In genomic region chr11:60951909-60952741, GRCh38 we compare ENCODE assay signal across 8 cellular contexts. TPM values are rescaled to one million over a fixed set of nuclear protein-coding genes. Genes with fewer than 3 reads are reported as not detected.
DNase-seq lines count a peak whose midpoint lies in the region; ATAC-seq and TF ChIP-seq lines count a peak whose summit lies in the region.

Gene SLC15A3, minus strand, starts transcription at chr11:60952176. Its CDS starts 625 bp downstream, at chr11:60951551.

- H3K9me3 ChIP-seq in CD4-positive, CD25-positive, alpha-beta regulatory T cell (ENCODE audit: control insufficient read depth in 2 of 2, low read length in 2 of 2), result no peaks in the 10 kb centered on the region
- no peaks in the 10 kb centered on the region for H3K9me3 ChIP-seq in vagina

- H3K4me3 Mint-ChIP-seq in CD4-positive, CD25-positive, alpha-beta regulatory T cell, result peak within 1 kb of the TSS in 3 of 4 donors; percentile 35 to 80 (median 74)
- H3K4me3 Mint-ChIP-seq in naive B cell, result peak within 1 kb of the TSS; percentile 88 to 97 (median 94)

- H3K36me3 ChIP-seq in CD4-positive, CD25-positive, alpha-beta regulatory T cell (ENCODE audit: control insufficient read depth, insufficient read depth, low read length), result no peaks in the 10 kb centered on the region
- H3K36me3 ChIP-seq in vagina, result no peaks in the 10 kb centered on the region

- H3K36me3 Mint-ChIP-seq in CD4-positive, CD25-positive, alpha-beta regulatory T cell, result no peaks in the 10 kb centered on the region
- H3K36me3 Mint-ChIP-seq in naive B cell, result no peaks in the 10 kb centered on the region

- no peak for TF ChIP-seq POLR2A in vagina (IDR thresholded peaks at IDR 0.05)

- peaks cover 0 to 1% (median 0%) of the 10 kb centered on the region in 7 donors for H3K9me3 Mint-ChIP-seq in CD4-positive, CD25-positive, alpha-beta regulatory T cell
- H3K9me3 Mint-ChIP-seq in naive B cell, result no peaks in the 10 kb centered on the region

- peak within 1 kb of the TSS in 2 of 3 donors; percentile 42 to 69 for H3K27ac Mint-ChIP-seq in CD4-positive, CD25-positive, alpha-beta regulatory T cell
- peak within 1 kb of the TSS; percentile 96 to 99 (median 97) for H3K27ac Mint-ChIP-seq in naive B cell

- peaks cover 12% of the 10 kb centered on the region for H3K4me1 ChIP-seq in CD4-positive, CD25-positive, alpha-beta regulatory T cell (ENCODE audit: control insufficient read depth, insufficient read depth, low read length, poor library complexity, severe bottlenecking)
- peaks cover 27% of the 10 kb centered on the region for H3K4me1 ChIP-seq in vagina

- no peak within 1 kb of the TSS for H3K4me3 ChIP-seq in CD4-positive, CD25-positive, alpha-beta regulatory T cell (ENCODE audit: low read depth, low read length)
- H3K4me3 ChIP-seq in vagina, result peak within 1 kb of the TSS; percentile 56 to 75

- H3K27me3 ChIP-seq in CD4-positive, CD25-positive, alpha-beta regulatory T cell (ENCODE audit: control insufficient read depth, insufficient read depth, low read length), result peaks cover 5% of the 10 kb centered on the region
- H3K27me3 ChIP-seq in vagina, result no peaks in the 10 kb centered on the region

- peaks cover 0 to 20% (median 4%) of the 10 kb centered on the region in 4 donors for H3K4me1 Mint-ChIP-seq in CD4-positive, CD25-positive, alpha-beta regulatory T cell
- peaks cover 49 to 70% (median 55%) of the 10 kb centered on the region in 3 donors for H3K4me1 Mint-ChIP-seq in naive B cell

- peak in 1 of 3 donors; percentile 14 for DNase-seq in CD4-positive, CD25-positive, alpha-beta regulatory T cell
- DNase-seq in activated CD4-positive, alpha-beta T cell treated with anti-CD3 and anti-CD28 coated beads for 48 hours, result peak; percentile 47
- DNase-seq in fibroblast of gingiva (ENCODE audit: low read depth) (peak; percentile 35), naive B cell (peak; percentile 90), vagina (ENCODE audit: extremely low spot score in 2 of 2) (no peak), NCI-H1092 (lab: John Stamatoyannopoulos, UW) (no peak)

- TF ChIP-seq CTCF in vagina (IDR thresholded peaks at IDR 0.05), result no peak

- intact Hi-C loops in vagina (cut with DNase I), result no loop called here

- ATAC-seq in CD4-positive, CD25-positive, alpha-beta regulatory T cell (ENCODE audit: low read depth in 2 of 2), result peak; percentile 63 to 66
- ATAC-seq in GM19372 (IDR thresholded peaks at IDR 0.05; ENCODE audit: low read depth, unreplicated experiment), result peak; percentile 76
- ATAC-seq in HG03439 (IDR thresholded peaks at IDR 0.05; ENCODE audit: unreplicated experiment), result peak; percentile 54
- peak; percentile 88 to 89 for ATAC-seq in naive B cell (ENCODE audit: low read depth in 2 of 2)

- H3K27ac ChIP-seq in CD4-positive, CD25-positive, alpha-beta regulatory T cell (ENCODE audit: insufficient read depth, low read length, poor library complexity, severe bottlenecking), result no peak within 1 kb of the TSS
- H3K27ac ChIP-seq in vagina, result peak within 1 kb of the TSS; percentile 91

- peaks cover 41% of the 10 kb centered on the region for H3K27me3 Mint-ChIP-seq in CD4-positive, CD25-positive, alpha-beta regulatory T cell
- H3K27me3 Mint-ChIP-seq in naive B cell, result no peaks in the 10 kb centered on the region

RNA-seq across cellular contexts. Expression of gene SLC15A3, which starts in this region (rescaled TPM):
- 1.0 TPM for total RNA-seq in CD4-positive, CD25-positive, alpha-beta regulatory T cell
- polyA plus RNA-seq in CD4-positive, CD25-positive, alpha-beta regulatory T cell, result under 1 TPM in 1 of 4 donors, not detected in 3; 0.43 TPM
- 10 to 100 TPM in 5 of 6 donors, 1 to 10 TPM in 1; 7.0 to 18.1 (median 15.9) TPM for polyA plus RNA-seq in naive B cell (ENCODE audit: low read depth in 6 of 6)
- total RNA-seq in vagina, result 23.1 TPM

Comparison
In these comparisons a context has a peak if more than half of its experiments do, and no peak if none do; other contexts are left out.
1. RNA of gene SLC15A3 (total RNA-seq): 23.1 TPM in vagina (single experiment); 1.0 TPM in CD4-positive, CD25-positive, alpha-beta regulatory T cell (single experiment); every median in the first group is over 10 times any median in the second.
2. RNA of gene SLC15A3 (polyA plus RNA-seq): 7.0 to 18.1 TPM in naive B cell; 0.43 TPM in CD4-positive, CD25-positive, alpha-beta regulatory T cell; every median in the first group is over 4 times any median in the second.
3. DNase-seq: peak in activated CD4-positive, alpha-beta T cell treated with anti-CD3 and anti-CD28 coated beads for 48 hours (single experiment), fibroblast of gingiva (single experiment) and naive B cell (single experiment); none in vagina (0 of 2) and NCI-H1092 (single experiment).
4. Peak in every context shown above with its lines, with median percentiles within 50 percentile points of each other: ATAC-seq.